ENCODE assay signal across 17 cellular contexts in genomic region chr12:104438134-104438533, GRCh38. TPM values are rescaled to one million over a fixed set of nuclear protein-coding genes. Genes with fewer than 3 reads are reported as not detected.
DNase-seq lines count a peak whose midpoint lies in the region; ATAC-seq, FAIRE-seq and TF ChIP-seq lines count a peak whose summit lies in the region.
"Had no signal": no experiment of that assay in that cellular context is flagged by ENCODE, and none has a peak within 500 bp of the region (broad histone marks: within the 10 kb centered on the region; RNA-seq: fewer than 3 reads in every experiment).

No MANE protein-coding gene starts in this region.

- H3K79me1 ChIP-seq in neuronal stem cell (ENCODE audit: low read depth, low read length), result no peaks in the 10 kb centered on the region

- no peak overlapping the region for H3K14ac ChIP-seq in neuronal stem cell (ENCODE audit: low read length)

- H3K23ac ChIP-seq in neuronal stem cell (ENCODE audit: low read depth, low read length, poor library complexity), result no peak overlapping the region

- H3K27ac ChIP-seq in K562 (ENCODE audit: extremely low read depth, low read depth, low read length), result no peak overlapping the region
- no peak overlapping the region for H3K27ac ChIP-seq in neuronal stem cell (replicated peaks; ENCODE audit: low read length)
- H3K27ac ChIP-seq in pancreas, result no peak overlapping the region

- POLR2A ChIA-PET in K562 (lab: Yijun Ruan, JAX), result interaction anchor here (0.8 kb wide), 1 partner anchor 13 kb away, joined by 3 read pairs; no protein-coding TSS in a partner anchor

- H4K8ac ChIP-seq in neuronal stem cell (ENCODE audit: low read depth, low read length), result no peak overlapping the region

- no peak overlapping the region for H3K9ac ChIP-seq in K562 (ENCODE audit: insufficient read depth in 1 of 2, low read depth in 2 of 2, low read length in 2 of 2)
- H3K9ac ChIP-seq in neuronal stem cell (ENCODE audit: low read depth, low read length, poor library complexity), result no peak overlapping the region

- no TSS peak for BruUV-seq in K562 (replicated peaks; lab: Mats Ljungman, UMichigan)

- TF ChIP-seq CTCF in K562 (IDR thresholded peaks at IDR 0.05 in 2 of 3, conservative IDR thresholded peaks at IDR 0.05 in 1 of 3; ENCODE audit: insufficient read depth in 2 of 3, low read depth in 1 of 3, low read length in 3 of 3) (no peak), pancreas (IDR thresholded peaks at IDR 0.05) (no peak)

- H2BK5ac ChIP-seq in neuronal stem cell (ENCODE audit: low read length), result no peak overlapping the region

- no peaks in the 10 kb centered on the region for H3K36me3 ChIP-seq in K562 (ENCODE audit: control insufficient read depth, insufficient read depth, low read length)
- H3K36me3 ChIP-seq in neuronal stem cell (replicated peaks in 1 of 2; ENCODE audit: control insufficient read depth in 2 of 2, insufficient read depth in 2 of 2, low read length in 2 of 2), result no peaks in the 10 kb centered on the region
- no peaks in the 10 kb centered on the region for H3K36me3 ChIP-seq in pancreas
- H3K36me3 ChIP-seq: HAP-1 had no signal

- no peak overlapping the region for H2BK120ac ChIP-seq in neuronal stem cell (ENCODE audit: low read depth, low read length)

- TF ChIP-seq RAD21 in Ishikawa (IDR thresholded peaks at IDR 0.05; ENCODE audit: low read depth), result no peak
- no peak for TF ChIP-seq RAD21 in K562 (CRISPR knock-in tag; conservative IDR thresholded peaks at IDR 0.05 in 1 of 2, IDR thresholded peaks at IDR 0.05 in 1 of 2)

- peaks cover 0 to 10% of the 10 kb centered on the region in 2 experiments; a peak in 2 of 5 replicates for H3K27me3 ChIP-seq in K562 (ENCODE audit: control insufficient read depth in 2 of 2, insufficient read depth in 2 of 2, low read length in 2 of 2)
- peaks cover 0 to 17% (median 0%) of the 10 kb centered on the region in 3 experiments for H3K27me3 ChIP-seq in neuronal stem cell (ENCODE audit: control insufficient read depth in 3 of 3, insufficient read depth in 3 of 3, low read depth in 1 of 3, low read length in 3 of 3)
- H3K27me3 ChIP-seq in pancreas, result no peaks in the 10 kb centered on the region

- H3K9me3 ChIP-seq in K562 (replicated peaks; ENCODE audit: control insufficient read depth, insufficient read depth, low read depth, low read length), result no peaks in the 10 kb centered on the region
- no peaks in the 10 kb centered on the region for H3K9me3 ChIP-seq in neuronal stem cell (replicated peaks in 1 of 2; ENCODE audit: control insufficient read depth in 2 of 2, insufficient read depth in 1 of 2, low read depth in 1 of 2, low read length in 2 of 2)
- H3K9me3 ChIP-seq in pancreas, result no peaks in the 10 kb centered on the region
- H3K9me3 ChIP-seq: Caco-2, HAP-1 had no signal

- FAIRE-seq in K562 (lab: Jason Lieb, UNC), result no peak
- no peak for FAIRE-seq in pancreas (lab: Jason Lieb, UNC)
- FAIRE-seq: G401.6, GM19239, H54 had no signal

- peak overlapping the region; percentile 53; the same call in 1 of the 2 replicates for H2AFZ ChIP-seq in K562 (ENCODE audit: low read depth, low read length)
- H2AFZ ChIP-seq in neuronal stem cell (ENCODE audit: low read length), result peak overlapping the region; percentile 13

- no peak overlapping the region for H3K4me3 ChIP-seq in K562
- H3K4me3 ChIP-seq in neuronal stem cell (ENCODE audit: low read length in 2 of 2), result no peak overlapping the region
- no peak overlapping the region for H3K4me3 ChIP-seq in pancreas
- H3K4me3 ChIP-seq: GM23338, HAP-1 had no signal

- no peaks in the 10 kb centered on the region for H3K79me2 ChIP-seq in K562 (ENCODE audit: control insufficient read depth, insufficient read depth, low read length)

- ATAC-seq in K562 (no peak), pancreas (no peak), GM19351 (IDR thresholded peaks at IDR 0.05; ENCODE audit: unreplicated experiment) (no peak)
- ATAC-seq: CD8-positive, alpha-beta T cell; GM23338 had no signal

- no peaks in the 10 kb centered on the region for H4K20me1 ChIP-seq in K562 (replicated peaks; ENCODE audit: control insufficient read depth, insufficient read depth, low read length)

- H2AK5ac ChIP-seq in neuronal stem cell (ENCODE audit: low read depth, low read length), result no peak overlapping the region

- H3K4me2 ChIP-seq in K562 (ENCODE audit: insufficient read depth, low read length) (no peak overlapping the region), neuronal stem cell (ENCODE audit: insufficient read depth, low read length, poor library complexity, severe bottlenecking) (no peak overlapping the region)
- H3K4me2 ChIP-seq: GM23338 had no signal

- no peak for TF ChIP-seq EP300 in Ishikawa (IDR thresholded peaks at IDR 0.05; ENCODE audit: borderline replicate concordance)
- no peak for TF ChIP-seq EP300 in K562 (IDR thresholded peaks at IDR 0.05; ENCODE audit: low read length)

- 32% methylated on average over 3 of the region's 3 CpGs for WGBS in K562 (ENCODE audit: insufficient coverage, low coverage, missing lambda C conversion rate)
- no CpG with 5 or more reads among the region's 3 CpGs for WGBS in neuronal stem cell (ENCODE audit: extremely low coverage in 2 of 2, insufficient read length in 2 of 2, insufficient replicate concordance in 1 of 2), 2 donors
- WGBS in pancreas, 2 donors, result 80 to 91% methylated on average over 3 of the region's 3 CpGs

- no peak overlapping the region for H3K4ac ChIP-seq in neuronal stem cell (ENCODE audit: low read length)

- H3K9me1 ChIP-seq in K562 (ENCODE audit: control insufficient read depth, insufficient read depth, low read length), result no peaks in the 10 kb centered on the region

- no peak overlapping the region for H2BK15ac ChIP-seq in neuronal stem cell (ENCODE audit: low read length)

- no peak for TF ChIP-seq POLR2A in K562 (conservative IDR thresholded peaks at IDR 0.05)

- intact Hi-C loops in K562 (cut with micrococcal nuclease) (no loop called here), pancreas (cut with DNase I) (no loop called here)

- in situ Hi-C loops in K562 (cut with MboI), result no loop called here

- no peak overlapping the region for H4K91ac ChIP-seq in neuronal stem cell (ENCODE audit: low read depth, low read length, poor library complexity)

- H2BK12ac ChIP-seq in neuronal stem cell (ENCODE audit: low read length), result no peak overlapping the region

- CTCF ChIA-PET in K562 (lab: Yijun Ruan, JAX; ENCODE audit: low intra/inter-chr PET ratio), result no interaction called here

- no peak for DNase-seq in K562 (ENCODE audit: extremely low read depth in 1 of 4, low spot score in 3 of 4)
- no peak for DNase-seq in neuronal stem cell (ENCODE audit: low spot score)
- DNase-seq in pancreas, result no peak
- no peak for DNase-seq in NCI-H2107 (lab: John Stamatoyannopoulos, UW)
- DNase-seq: C1 segment of cervical spinal cord; Caco-2; CD8-positive, alpha-beta T cell; DMS153; DND-41; HFFc6 had no signal

- H3K4me1 ChIP-seq in K562 (replicated peaks in 1 of 2; ENCODE audit: control insufficient read depth in 2 of 2, insufficient read depth in 2 of 2, low read length in 2 of 2), result no peaks in the 10 kb centered on the region; a peak in 2 of 5 replicates
- peaks cover 0 to 5% of the 10 kb centered on the region in 2 donors for H3K4me1 ChIP-seq in neuronal stem cell (ENCODE audit: control insufficient read depth in 2 of 2, insufficient read depth in 1 of 2, low read depth in 1 of 2, low read length in 2 of 2)
- H3K4me1 ChIP-seq in pancreas, result no peaks in the 10 kb centered on the region
- H3K4me1 ChIP-seq: Caco-2, HAP-1 had no signal

- H3K18ac ChIP-seq in neuronal stem cell (ENCODE audit: low read length), result no peak overlapping the region

TF ChIP-seq in Ishikawa, 13 proteins besides CTCF, POLR2A, EP300 and RAD21 (continues in another document):
- TF ChIP-seq YY1 (IDR thresholded peaks at IDR 0.05; ENCODE audit: low read depth) (no peak), ZBTB7A (IDR thresholded peaks at IDR 0.05; ENCODE audit: low read depth) (no peak), CEBPB (IDR thresholded peaks at IDR 0.05) (no peak)
- TF ChIP-seq, protein P1, sequence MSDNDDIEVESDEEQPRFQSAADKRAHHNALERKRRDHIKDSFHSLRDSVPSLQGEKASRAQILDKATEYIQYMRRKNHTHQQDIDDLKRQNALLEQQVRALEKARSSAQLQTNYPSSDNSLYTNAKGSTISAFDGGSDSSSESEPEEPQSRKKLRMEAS (IDR thresholded peaks at IDR 0.05), result no peak

TF ChIP-seq in K562, 482 proteins besides CTCF, POLR2A, EP300 and RAD21 (continues in another document):
- TF ChIP-seq, protein P2, sequence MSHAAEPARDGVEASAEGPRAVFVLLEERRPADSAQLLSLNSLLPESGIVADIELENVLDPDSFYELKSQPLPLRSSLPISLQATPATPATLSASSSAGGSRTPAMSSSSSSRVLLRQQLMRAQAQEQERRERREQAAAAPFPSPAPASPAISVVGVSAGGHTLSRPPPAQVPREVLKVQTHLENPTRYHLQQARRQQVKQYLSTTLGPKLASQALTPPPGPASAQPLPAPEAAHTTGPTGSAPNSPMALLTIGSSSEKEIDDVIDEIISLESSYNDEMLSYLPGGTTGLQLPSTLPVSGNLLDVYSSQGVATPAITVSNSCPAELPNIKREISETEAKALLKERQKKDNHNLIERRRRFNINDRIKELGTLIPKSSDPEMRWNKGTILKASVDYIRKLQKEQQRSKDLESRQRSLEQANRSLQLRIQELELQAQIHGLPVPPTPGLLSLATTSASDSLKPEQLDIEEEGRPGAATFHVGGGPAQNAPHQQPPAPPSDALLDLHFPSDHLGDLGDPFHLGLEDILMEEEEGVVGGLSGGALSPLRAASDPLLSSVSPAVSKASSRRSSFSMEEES (CRISPR knock-in tag; IDR thresholded peaks at IDR 0.05), result peak; percentile 91

RNA-seq across cellular contexts. Expression of gene CHST11, which starts 18.6 kb away (rescaled TPM):
- total RNA-seq in K562 (2011; cell fraction: chromatin; rRNA removed; ENCODE audit: low replicate concordance), result 38.5 and 49.7 TPM in 2 replicates
- 28.7 and 33.4 TPM in 2 replicates for total RNA-seq in K562 (2011; cell fraction: nucleolus; rRNA removed)
- total RNA-seq in K562 (2011; cell fraction: nucleoplasm; rRNA removed), result 34.9 and 47.6 TPM in 2 replicates
- 34.3 and 37.2 TPM in 2 replicates for total RNA-seq in K562 (2014; rRNA removed)
- 12.7 and 12.9 TPM in 2 replicates for total RNA-seq in K562 (2014; rRNA removed; fragmentation: Illumina TruSeq; extraction: Trizol)
- total RNA-seq in K562 (2015; rRNA removed; fragmentation: Illumina TruSeq; extraction: Trizol), result 15.5 and 15.6 TPM in 2 replicates
- 38.7 and 39.0 TPM in 2 replicates for total RNA-seq in K562 (2021)
- polyA plus RNA-seq in K562 (2011; rRNA removed), result 15.0 and 18.9 TPM in 2 replicates
- 32.2 and 49.4 TPM in 2 replicates for polyA plus RNA-seq in K562 (2011; cell fraction: cytosol; rRNA removed)
- 13.4 and 22.2 TPM in 2 replicates for polyA plus RNA-seq in K562 (2011; cell fraction: nucleus; rRNA removed)
- 17.7 and 39.4 TPM in 2 replicates for polyA plus RNA-seq in K562 (2012)
- 16.4 and 18.9 TPM in 2 replicates for polyA plus RNA-seq in K562 (2014; fragmentation: Illumina TruSeq; extraction: Trizol)
- 1 to 10 TPM; 2.3 to 2.9 TPM for polyA plus RNA-seq in K562 (2014; fragmentation: Nextera tagmentation; extraction: Ambion mirVana)
- polyA plus RNA-seq in K562 (2014; rRNA removed), result 13.2 and 15.2 TPM in 2 replicates
- polyA minus RNA-seq in K562 (2011; rRNA and poly(A)+ RNA removed), result 17.8 and 21.7 TPM in 2 replicates
- 15.0 and 18.8 TPM in 2 replicates for polyA minus RNA-seq in K562 (2011; cell fraction: cytosol; rRNA and poly(A)+ RNA removed)
- polyA minus RNA-seq in K562 (2011; cell fraction: nucleus; rRNA and poly(A)+ RNA removed), result 16.9 and 17.0 TPM in 2 replicates
- polyA plus RNA-seq in neuronal stem cell (2013, experiment 1 of 2), result 7.7 TPM
- 7.7 TPM for polyA plus RNA-seq in neuronal stem cell (2013, experiment 2 of 2)
- total RNA-seq in pancreas, result 10 to 100 TPM in 3 of 6 donors, 1 to 10 TPM in 3; 3.8 to 14.8 (median 9.8) TPM
- polyA plus RNA-seq in pancreas, result 1 to 10 TPM; 1.1 to 2.9 TPM
